27 cellular contexts compared by ENCODE assay signal in genomic region chr13:45705145-45705695, GRCh38. TPM values are rescaled to one million over a fixed set of nuclear protein-coding genes. Genes with fewer than 3 reads are reported as not detected.
"Had no signal": no experiment of that assay in that cellular context is flagged by ENCODE, and none has a peak within 500 bp of the region (broad histone marks: within the 10 kb centered on the region; RNA-seq: fewer than 3 reads in every experiment).

No MANE protein-coding gene starts in this region.

- H3K27me3 ChIP-seq: adrenal gland, colonic mucosa, esophagus squamous epithelium, gastrocnemius medialis, pancreas, right lobe of liver, stomach, suprapubic skin, tibial nerve had no signal

- H3K36me3 ChIP-seq: adrenal gland, colonic mucosa, esophagus squamous epithelium, gastrocnemius medialis, pancreas, right lobe of liver, stomach, suprapubic skin, tibial nerve had no signal

- H3K27ac ChIP-seq: adrenal gland, colonic mucosa, dorsolateral prefrontal cortex, esophagus squamous epithelium, gastrocnemius medialis, pancreas, psoas muscle, right lobe of liver, skin epidermis, stomach, suprapubic skin, tibial nerve had no signal

- H3K9me3 ChIP-seq: adrenal gland, colonic mucosa, esophagus squamous epithelium, gastrocnemius medialis, pancreas, psoas muscle, right lobe of liver, stomach, suprapubic skin, tibial nerve had no signal

- H3K4me1 ChIP-seq: adrenal gland, colonic mucosa, gastrocnemius medialis, pancreas, psoas muscle, right lobe of liver, stomach, suprapubic skin, tibial nerve had no signal

- H3K4me3 ChIP-seq: adrenal gland, colonic mucosa, dorsolateral prefrontal cortex, esophagus squamous epithelium, gastrocnemius medialis, pancreas, psoas muscle, right lobe of liver, skin epidermis, stomach, suprapubic skin, tibial nerve had no signal

- FAIRE-seq: astrocyte, bronchial epithelial cell, islet of Langerhans, pancreas had no signal

- DNase-seq: activated CD8-positive, alpha-beta memory T cell treated with anti-CD3 and anti-CD28 coated beads, Interleukin-2, amount 50 U/mL, for 4 hours; activated naive CD4-positive, alpha-beta T cell; activated T-cell treated with anti-CD3 and anti-CD28 coated beads, Interleukin-2, amount 50 U/mL, for 4 hours; adrenal gland; colonic mucosa; dorsolateral prefrontal cortex; effector memory CD8-positive, alpha-beta T cell; esophagus squamous epithelium; gastrocnemius medialis; hypothalamus; left ventricle myocardium superior; mammary epithelial cell; naive thymus-derived CD8-positive, alpha-beta T cell; pancreas; psoas muscle; right lobe of liver; stomach; T-helper 9 cell had no signal

RNA-seq across cellular contexts. Expression of gene CBY2, which starts 3.1 kb away (rescaled TPM):
- total RNA-seq: activated T-cell treated with anti-CD3 and anti-CD28 coated beads, Interleukin-2, amount 50 U/mL, for 4 hours; activated T-helper 2 cell treated with anti-CD3 and anti-CD28 coated beads, Interferon-gamma antibody, Interleukin-2, Interleukin-4, amounts not matched to agents 10 μg/mL and 5 μg/mL and 100 μg/mL, durations not matched to agents 14 hours and 24 hours and 36 hours; adrenal gland; astrocyte; bronchial epithelial cell; colonic mucosa; dorsolateral prefrontal cortex; esophagus squamous epithelium; gastrocnemius medialis; left ventricle myocardium superior; mammary epithelial cell; mesothelial cell of epicardium; naive thymus-derived CD8-positive, alpha-beta T cell; pancreas; psoas muscle; right lobe of liver; stomach; tibial nerve had no signal
- polyA plus RNA-seq: adrenal gland; mammary epithelial cell; naive thymus-derived CD8-positive, alpha-beta T cell; pancreas; psoas muscle; stomach; urinary bladder had no signal
